In the genomic region with DNA sequence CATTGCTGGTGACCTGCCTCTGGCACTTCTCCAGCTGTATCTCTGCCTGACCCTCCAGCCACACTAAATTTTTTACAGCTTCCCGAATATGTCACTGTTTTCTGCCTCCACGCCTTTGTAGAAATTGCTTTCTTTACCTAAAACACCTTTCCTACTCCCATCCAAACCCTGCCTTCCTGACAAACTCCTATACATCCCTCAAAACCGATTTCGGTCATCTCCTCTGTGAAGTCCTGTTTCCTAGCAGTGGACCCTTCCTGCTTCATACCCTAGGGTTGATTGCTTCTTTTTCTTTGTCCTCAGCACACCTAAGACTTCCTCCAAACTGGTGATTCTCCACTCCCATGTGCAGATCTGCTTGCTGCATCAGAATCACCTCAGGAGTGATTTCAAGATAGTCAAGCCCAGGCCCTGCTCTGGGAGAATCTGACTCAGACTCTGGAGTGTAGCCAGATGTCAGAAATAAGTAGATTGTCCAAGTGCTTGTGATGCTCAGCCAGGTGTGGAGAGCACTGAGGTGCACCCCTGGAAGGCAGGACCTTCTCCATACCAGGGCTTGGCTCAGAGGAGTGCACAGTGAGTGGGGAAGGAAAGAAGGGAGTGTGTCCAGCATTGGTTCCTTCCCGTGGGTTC, we compare ENCODE assay signal across 13 cellular contexts.
DNase-seq lines count a peak whose midpoint lies in the region; ATAC-seq and TF ChIP-seq lines count a peak whose summit lies in the region.
"Had no signal": no experiment of that assay in that cellular context is flagged by ENCODE, and none has a peak within 500 bp of the region (broad histone marks: within the 10 kb centered on the region; RNA-seq: fewer than 3 reads in every experiment).

No MANE protein-coding gene starts in this region.

- POLR2A ChIA-PET in SK-N-SH (lab: Yijun Ruan, JAX): no interaction called here

- TF ChIP-seq CTCF in SK-N-SH (IDR thresholded peaks at IDR 0.05) (no peak), smooth muscle cell (IDR thresholded peaks at IDR 0.05; ENCODE audit: borderline replicate concordance, insufficient read depth, poor library complexity, severe bottlenecking) (no peak)

- no peak for ATAC-seq in GM18498 (IDR thresholded peaks at IDR 0.05; ENCODE audit: unreplicated experiment)
- no peak for ATAC-seq in HG03565 (IDR thresholded peaks at IDR 0.05; ENCODE audit: unreplicated experiment)
- ATAC-seq: lower lobe of right lung had no signal

- DNase-seq in activated CD8-positive, alpha-beta memory T cell treated with anti-CD3 and anti-CD28 coated beads for 24 hours: peak; percentile 44
- no peak for DNase-seq in activated CD8-positive, alpha-beta memory T cell treated with anti-CD3 and anti-CD28 coated beads, Interleukin-2, amount 50 U/mL, for 4 hours
- no peak for DNase-seq in SK-N-SH
- DNase-seq in fibroblast of gingiva (ENCODE audit: low read depth): peak; percentile 39
- no peak for DNase-seq in smooth muscle cell (lab: John Stamatoyannopoulos, UW; ENCODE audit: unreplicated experiment)
- DNase-seq in COLO829 (ENCODE audit: low spot score): no peak
- DNase-seq: DND-41, glutamatergic neuron, lower lobe of right lung, NCI-H345 had no signal

- H3K36me3 ChIP-seq in SK-N-SH (replicated peaks in 1 of 2; ENCODE audit: control insufficient read depth in 1 of 2, insufficient read depth in 2 of 2, low read length in 1 of 2) (no peaks in the 10 kb centered on the region), smooth muscle cell (ENCODE audit: low read depth) (no peaks in the 10 kb centered on the region)
- H3K36me3 ChIP-seq: lower lobe of right lung, thoracic aorta had no signal

- H3K27ac ChIP-seq in SK-N-SH (ENCODE audit: low read depth in 2 of 2, low read length in 1 of 2) (peak overlapping the region; percentile 26 to 55; a peak in 3 of 4 replicates), smooth muscle cell (ENCODE audit: low read depth) (no peak overlapping the region)
- H3K27ac ChIP-seq: lower lobe of right lung, thoracic aorta had no signal

- H3K27me3 ChIP-seq in SK-N-SH (ENCODE audit: insufficient read depth) (no peaks in the 10 kb centered on the region), smooth muscle cell (ENCODE audit: low read depth) (no peaks in the 10 kb centered on the region)

- H3K4me2 ChIP-seq in SK-N-SH (peak overlapping the region; percentile 60), smooth muscle cell (peak overlapping the region; percentile 42)

- H3F3A ChIP-seq in SK-N-SH (replicated peaks; ENCODE audit: insufficient read depth): peaks cover 18% of the 10 kb centered on the region
- peaks cover 9% of the 10 kb centered on the region for H3F3A ChIP-seq in smooth muscle cell (ENCODE audit: low read depth)

- TF ChIP-seq RAD21 in SK-N-SH (IDR thresholded peaks at IDR 0.05; ENCODE audit: low read length): no peak

- H3K4me3 ChIP-seq in SK-N-SH (ENCODE audit: low read depth in 2 of 2, low read length in 1 of 2): no peak overlapping the region
- no peak overlapping the region for H3K4me3 ChIP-seq in smooth muscle cell
- H3K4me3 ChIP-seq: lower lobe of right lung, thoracic aorta had no signal

- H3K4me1 ChIP-seq in SK-N-SH (ENCODE audit: control insufficient read depth in 1 of 2, insufficient read depth in 2 of 2, low read depth in 1 of 2, low read length in 1 of 2): peaks cover 2 to 22% of the 10 kb centered on the region in 2 experiments; a peak in 3 of 4 replicates
- H3K4me1 ChIP-seq in smooth muscle cell (ENCODE audit: low read depth): no peaks in the 10 kb centered on the region
- H3K4me1 ChIP-seq: lower lobe of right lung had no signal

- no peak overlapping the region for H3K9ac ChIP-seq in SK-N-SH
- H3K9ac ChIP-seq in smooth muscle cell (ENCODE audit: low read depth): no peak overlapping the region

- peak in 1 of 2 experiments; percentile 58; a peak in 2 of 4 replicates for TF ChIP-seq EP300 in SK-N-SH (IDR thresholded peaks at IDR 0.05; ENCODE audit: borderline replicate concordance in 1 of 2, low read depth in 1 of 2, low read length in 1 of 2)

- CTCF ChIA-PET in SK-N-SH (lab: Yijun Ruan, JAX): interaction anchor here (1.2 kb wide), 1 partner anchor 12 kb away, joined by 4 read pairs; no protein-coding TSS in a partner anchor

- H3K9me2 ChIP-seq in SK-N-SH: no peaks in the 10 kb centered on the region

- H2AFZ ChIP-seq in SK-N-SH (ENCODE audit: low read depth): peak overlapping the region; percentile 71; the same call in 1 of the 2 replicates
- H2AFZ ChIP-seq in smooth muscle cell (ENCODE audit: low read depth): no peak overlapping the region

- WGBS in SK-N-SH (ENCODE audit: low lambda C conversion rate): 56% methylated on average over 5 of the region's 5 CpGs
- 74% methylated on average over 5 of the region's 5 CpGs for WGBS in smooth muscle cell (ENCODE audit: low lambda C conversion rate)

- H3K9me3 ChIP-seq in SK-N-SH: no peaks in the 10 kb centered on the region
- no peaks in the 10 kb centered on the region for H3K9me3 ChIP-seq in smooth muscle cell (replicated peaks; ENCODE audit: low read depth)
- H3K9me3 ChIP-seq: lower lobe of right lung, thoracic aorta had no signal

- H3K79me2 ChIP-seq in SK-N-SH (ENCODE audit: insufficient read depth) (no peaks in the 10 kb centered on the region), smooth muscle cell (ENCODE audit: low read depth) (no peaks in the 10 kb centered on the region)

- H4K20me1 ChIP-seq in SK-N-SH (ENCODE audit: insufficient read depth) (no peaks in the 10 kb centered on the region), smooth muscle cell (ENCODE audit: low read depth) (no peaks in the 10 kb centered on the region)

TF ChIP-seq in SK-N-SH, 30 proteins besides CTCF, POLR2A, EP300 and RAD21:
- TF ChIP-seq, protein P1, sequence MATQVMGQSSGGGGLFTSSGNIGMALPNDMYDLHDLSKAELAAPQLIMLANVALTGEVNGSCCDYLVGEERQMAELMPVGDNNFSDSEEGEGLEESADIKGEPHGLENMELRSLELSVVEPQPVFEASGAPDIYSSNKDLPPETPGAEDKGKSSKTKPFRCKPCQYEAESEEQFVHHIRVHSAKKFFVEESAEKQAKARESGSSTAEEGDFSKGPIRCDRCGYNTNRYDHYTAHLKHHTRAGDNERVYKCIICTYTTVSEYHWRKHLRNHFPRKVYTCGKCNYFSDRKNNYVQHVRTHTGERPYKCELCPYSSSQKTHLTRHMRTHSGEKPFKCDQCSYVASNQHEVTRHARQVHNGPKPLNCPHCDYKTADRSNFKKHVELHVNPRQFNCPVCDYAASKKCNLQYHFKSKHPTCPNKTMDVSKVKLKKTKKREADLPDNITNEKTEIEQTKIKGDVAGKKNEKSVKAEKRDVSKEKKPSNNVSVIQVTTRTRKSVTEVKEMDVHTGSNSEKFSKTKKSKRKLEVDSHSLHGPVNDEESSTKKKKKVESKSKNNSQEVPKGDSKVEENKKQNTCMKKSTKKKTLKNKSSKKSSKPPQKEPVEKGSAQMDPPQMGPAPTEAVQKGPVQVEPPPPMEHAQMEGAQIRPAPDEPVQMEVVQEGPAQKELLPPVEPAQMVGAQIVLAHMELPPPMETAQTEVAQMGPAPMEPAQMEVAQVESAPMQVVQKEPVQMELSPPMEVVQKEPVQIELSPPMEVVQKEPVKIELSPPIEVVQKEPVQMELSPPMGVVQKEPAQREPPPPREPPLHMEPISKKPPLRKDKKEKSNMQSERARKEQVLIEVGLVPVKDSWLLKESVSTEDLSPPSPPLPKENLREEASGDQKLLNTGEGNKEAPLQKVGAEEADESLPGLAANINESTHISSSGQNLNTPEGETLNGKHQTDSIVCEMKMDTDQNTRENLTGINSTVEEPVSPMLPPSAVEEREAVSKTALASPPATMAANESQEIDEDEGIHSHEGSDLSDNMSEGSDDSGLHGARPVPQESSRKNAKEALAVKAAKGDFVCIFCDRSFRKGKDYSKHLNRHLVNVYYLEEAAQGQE (IDR thresholded peaks at IDR 0.05; ENCODE audit: low read depth, low read length): peak; percentile 40; the same call in 1 of the 2 replicates
- no peak for TF ChIP-seq GATA2 (CRISPR knock-in tag; IDR thresholded peaks at IDR 0.05)
- peak; percentile 75 for TF ChIP-seq TCF12 (IDR thresholded peaks at IDR 0.05)
- TF ChIP-seq JUND (IDR thresholded peaks at IDR 0.05): peak; percentile 69
- no peak for TF ChIP-seq TEAD4 (IDR thresholded peaks at IDR 0.05; ENCODE audit: borderline replicate concordance, insufficient read depth)
- TF ChIP-seq FOSL2 (IDR thresholded peaks at IDR 0.05; ENCODE audit: borderline replicate concordance, low read depth): peak; percentile 58; the same call in 1 of the 2 replicates
- TF ChIP-seq FOXM1 (IDR thresholded peaks at IDR 0.05; ENCODE audit: low read depth): 0 out of 2 replicates have a peak, but pooled peaks have one; percentile 7
- TF ChIP-seq, protein P2, sequence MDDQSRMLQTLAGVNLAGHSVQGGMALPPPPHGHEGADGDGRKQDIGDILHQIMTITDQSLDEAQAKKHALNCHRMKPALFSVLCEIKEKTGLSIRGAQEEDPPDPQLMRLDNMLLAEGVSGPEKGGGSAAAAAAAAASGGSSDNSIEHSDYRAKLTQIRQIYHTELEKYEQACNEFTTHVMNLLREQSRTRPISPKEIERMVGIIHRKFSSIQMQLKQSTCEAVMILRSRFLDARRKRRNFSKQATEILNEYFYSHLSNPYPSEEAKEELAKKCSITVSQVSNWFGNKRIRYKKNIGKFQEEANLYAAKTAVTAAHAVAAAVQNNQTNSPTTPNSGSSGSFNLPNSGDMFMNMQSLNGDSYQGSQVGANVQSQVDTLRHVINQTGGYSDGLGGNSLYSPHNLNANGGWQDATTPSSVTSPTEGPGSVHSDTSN (IDR thresholded peaks at IDR 0.05): peak; percentile 76
- TF ChIP-seq TAF1 (IDR thresholded peaks at IDR 0.05; ENCODE audit: borderline replicate concordance, low read depth, low read length): no peak
- peak; percentile 32; the same call in 1 of the 2 replicates for TF ChIP-seq POLR2AphosphoS5 (IDR thresholded peaks at IDR 0.05; ENCODE audit: low read depth, low read length)
- TF ChIP-seq NFIC (IDR thresholded peaks at IDR 0.05; ENCODE audit: borderline replicate concordance): peak; percentile 89
- TF ChIP-seq, protein P3, sequence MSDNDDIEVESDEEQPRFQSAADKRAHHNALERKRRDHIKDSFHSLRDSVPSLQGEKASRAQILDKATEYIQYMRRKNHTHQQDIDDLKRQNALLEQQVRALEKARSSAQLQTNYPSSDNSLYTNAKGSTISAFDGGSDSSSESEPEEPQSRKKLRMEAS (IDR thresholded peaks at IDR 0.05; ENCODE audit: low read depth): peak; percentile 66

Comparison
In these comparisons a context has a peak if more than half of its experiments do, and no peak if none do; other contexts are left out.
1. DNase-seq: peak in activated CD8-positive, alpha-beta memory T cell treated with anti-CD3 and anti-CD28 coated beads for 24 hours (single experiment) and fibroblast of gingiva (single experiment); none in activated CD8-positive, alpha-beta memory T cell treated with anti-CD3 and anti-CD28 coated beads, Interleukin-2, amount 50 U/mL, for 4 hours (single experiment), SK-N-SH (single experiment), smooth muscle cell (single experiment) and COLO829 (single experiment).